ENCODE assay signal across 8 cellular contexts in the genomic region with DNA sequence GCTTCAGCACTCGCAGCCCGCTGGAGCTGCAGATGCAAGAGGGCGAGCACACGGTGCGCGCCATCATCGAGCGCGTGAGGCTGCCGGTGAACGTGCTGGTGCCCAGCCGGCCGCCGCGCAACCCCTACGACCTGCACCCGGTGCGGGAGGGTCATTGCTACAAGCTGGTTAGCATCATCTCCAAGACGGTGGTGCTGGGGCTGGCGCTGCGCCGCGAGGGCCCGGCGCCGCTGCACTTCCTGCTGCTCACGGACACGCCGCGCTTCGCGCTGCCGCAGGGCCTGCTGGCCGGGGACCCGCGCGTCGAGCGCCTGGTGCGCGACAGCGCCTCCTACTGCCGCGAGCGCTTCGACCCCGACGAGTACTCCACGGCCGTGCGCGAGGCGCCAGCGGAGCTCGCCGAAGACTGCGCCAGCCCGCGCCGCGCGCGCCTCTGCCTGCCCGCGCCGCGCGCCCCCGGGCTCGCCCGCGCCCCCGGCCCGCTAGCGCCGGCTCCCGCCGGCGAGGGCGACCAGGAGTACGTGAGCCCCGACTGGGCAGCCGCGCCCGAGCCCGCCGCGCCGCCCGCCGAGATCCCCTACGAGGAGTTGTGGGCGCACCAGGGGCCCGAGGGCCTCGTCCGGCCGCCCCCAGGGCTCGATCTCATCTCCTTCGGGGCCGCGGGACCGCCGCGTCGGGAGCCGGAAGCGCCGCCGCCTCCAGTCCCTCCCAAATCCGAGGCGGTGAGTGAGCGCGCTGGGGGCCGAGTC. TPM values are rescaled to one million over a fixed set of nuclear protein-coding genes. Genes with fewer than 3 reads are reported as not detected.
DNase-seq lines count a peak whose midpoint lies in the region; ATAC-seq and TF ChIP-seq lines count a peak whose summit lies in the region.

No MANE protein-coding gene starts in this region.

- DNase-seq in GM13976 (ENCODE audit: low spot score), result peak; percentile 93
- DNase-seq in activated gamma-delta T cell treated with anti-CD3 and anti-CD28 coated beads, Interleukin-2, amount 50 U/mL, for 16 hours (ENCODE audit: low read depth), result peak; percentile 71
- peak; percentile 80 to 91 for DNase-seq in cardiac muscle cell (ENCODE audit: low read depth in 1 of 2, low spot score in 1 of 2)
- peak; percentile 77 to 90 for DNase-seq in uterus
- DNase-seq in G401 (ENCODE audit: low spot score), result no peak

- TF ChIP-seq CTCF in GM13976 (IDR thresholded peaks at IDR 0.05; ENCODE audit: borderline replicate concordance, control extremely low read depth, extremely low read depth, insufficient read depth, missing control alignments) (peak; percentile 92), OCI-LY1 (IDR thresholded peaks at IDR 0.05; ENCODE audit: low read length) (peak; percentile 49), cardiac muscle cell (IDR thresholded peaks at IDR 0.05; ENCODE audit: low read depth, low read length) (peak; percentile 52), uterus (IDR thresholded peaks at IDR 0.05) (peak; percentile 24 to 91 (median 79))

- no peaks in the 10 kb centered on the region for H4K20me1 ChIP-seq in OCI-LY1 (ENCODE audit: insufficient read depth, low read length)

- no peaks in the 10 kb centered on the region for H3F3A ChIP-seq in OCI-LY1 (ENCODE audit: insufficient read depth, low read length)

- H3K27ac ChIP-seq in OCI-LY1 (ENCODE audit: low read depth, low read length, poor library complexity, severe bottlenecking) (no peak overlapping the region), cardiac muscle cell (no peak overlapping the region), rectal smooth muscle tissue (ENCODE audit: low read depth, low read length) (peak overlapping the region; percentile 64), uterus (peak overlapping the region; percentile 64 to 78)

- intact Hi-C loops in uterus (cut with DNase I; ENCODE audit: low total_unique reads), result loop anchor here (10.0 kb wide), 1 partner anchor 200 kb away; a partner anchor contains a TSS

- H3K9me2 ChIP-seq in OCI-LY1 (ENCODE audit: low read depth, low read length), result no peaks in the 10 kb centered on the region

- H3K4me2 ChIP-seq in OCI-LY1 (ENCODE audit: low read length), result peak overlapping the region; percentile 69

- H3K9me3 ChIP-seq in OCI-LY1 (ENCODE audit: low read length) (no peaks in the 10 kb centered on the region), cardiac muscle cell (ENCODE audit: low read depth) (no peaks in the 10 kb centered on the region), uterus (no peaks in the 10 kb centered on the region)

- H3K4me1 ChIP-seq in OCI-LY1 (ENCODE audit: insufficient read depth, low read length, severe bottlenecking) (peaks cover 12% of the 10 kb centered on the region), cardiac muscle cell (ENCODE audit: low read depth) (no peaks in the 10 kb centered on the region), rectal smooth muscle tissue (ENCODE audit: control insufficient read depth, insufficient read depth, low read length) (peaks cover 4% of the 10 kb centered on the region), uterus (no peaks in the 10 kb centered on the region)

- peak; percentile 82 for ATAC-seq in HG02852 (IDR thresholded peaks at IDR 0.05; ENCODE audit: unreplicated experiment)

- H3K9ac ChIP-seq in OCI-LY1 (ENCODE audit: low read length) (peak overlapping the region; percentile 57), rectal smooth muscle tissue (ENCODE audit: low read length) (no peak overlapping the region)

- peak in 1 of 2 donors; percentile 20 for TF ChIP-seq POLR2A in uterus (IDR thresholded peaks at IDR 0.05)

- in situ Hi-C loops in GM13976 (cut with MboI; ENCODE audit: low sequenced_read_pairs, unreplicated experiment) (no loop called here), G401 (cut with HindIII; ENCODE audit: low sequenced_read_pairs) (no loop called here)

- H2AFZ ChIP-seq in OCI-LY1 (ENCODE audit: low read length), result no peak overlapping the region

- H3K27me3 ChIP-seq in OCI-LY1 (ENCODE audit: insufficient read depth, low read length) (0 out of 2 replicates have a peak, but pooled peaks cover 7% of the 10 kb centered on the region), cardiac muscle cell (peaks cover 39% of the 10 kb centered on the region), rectal smooth muscle tissue (ENCODE audit: control insufficient read depth, insufficient read depth, low read length) (no peaks in the 10 kb centered on the region), uterus (no peaks in the 10 kb centered on the region)

- H3K4me3 ChIP-seq in OCI-LY1 (ENCODE audit: low read depth, low read length, poor library complexity, severe bottlenecking) (peak overlapping the region; percentile 64), cardiac muscle cell (peak overlapping the region; percentile 19), rectal smooth muscle tissue (ENCODE audit: low read length) (peak overlapping the region; percentile 67), uterus (peak overlapping the region; percentile 43 to 56)

- H3K79me2 ChIP-seq in OCI-LY1 (ENCODE audit: insufficient read depth, low read length), result no peaks in the 10 kb centered on the region

- no peaks in the 10 kb centered on the region for H3K36me3 ChIP-seq in OCI-LY1 (ENCODE audit: insufficient read depth, low read length)
- H3K36me3 ChIP-seq in cardiac muscle cell, result no peaks in the 10 kb centered on the region
- no peaks in the 10 kb centered on the region for H3K36me3 ChIP-seq in rectal smooth muscle tissue (ENCODE audit: control insufficient read depth, insufficient read depth, low read length)
- H3K36me3 ChIP-seq in uterus, result no peaks in the 10 kb centered on the region

RNA-seq across cellular contexts. Expression of a gene that starts 11.8 kb away (rescaled TPM):
- total RNA-seq in cardiac muscle cell (1.2 and 1.6 TPM in 2 replicates), uterus (1 to 10 TPM in 3 of 4 donors, under 1 TPM in 1; under 0.01 to 5.1 (median 2.2) TPM)
- polyA plus RNA-seq in cardiac muscle cell, result 0.84 and 2.8 TPM in 2 replicates
- 8.6 and 12.8 TPM in 2 replicates for total RNA-seq in G401 (2014; rRNA removed; shearing (Covaris generic))

RNA-seq across cellular contexts. Expression of a gene that starts 59.7 kb away (rescaled TPM):
- 149 and 154 TPM in 2 replicates for total RNA-seq in cardiac muscle cell
- polyA plus RNA-seq in cardiac muscle cell, result 197 and 223 TPM in 2 replicates
- total RNA-seq in uterus, result 100 to 1,000 TPM in 2 of 4 donors, 10 to 100 TPM in 2; 93.8 to 151 (median 110) TPM
- total RNA-seq in G401 (2014; rRNA removed; shearing (Covaris generic)), result 184 and 219 TPM in 2 replicates

Comparison
In these comparisons a context has a peak if more than half of its experiments do, and no peak if none do; other contexts are left out.
1. H3K27ac ChIP-seq: peak in rectal smooth muscle tissue (single experiment) and uterus (2 of 2); none in OCI-LY1 (single experiment) and cardiac muscle cell (single experiment).
2. Peak in every context shown above with its lines, with median percentiles within 50 percentile points of each other: CTCF ChIP-seq and H3K4me3 ChIP-seq.